In the genomic region with DNA sequence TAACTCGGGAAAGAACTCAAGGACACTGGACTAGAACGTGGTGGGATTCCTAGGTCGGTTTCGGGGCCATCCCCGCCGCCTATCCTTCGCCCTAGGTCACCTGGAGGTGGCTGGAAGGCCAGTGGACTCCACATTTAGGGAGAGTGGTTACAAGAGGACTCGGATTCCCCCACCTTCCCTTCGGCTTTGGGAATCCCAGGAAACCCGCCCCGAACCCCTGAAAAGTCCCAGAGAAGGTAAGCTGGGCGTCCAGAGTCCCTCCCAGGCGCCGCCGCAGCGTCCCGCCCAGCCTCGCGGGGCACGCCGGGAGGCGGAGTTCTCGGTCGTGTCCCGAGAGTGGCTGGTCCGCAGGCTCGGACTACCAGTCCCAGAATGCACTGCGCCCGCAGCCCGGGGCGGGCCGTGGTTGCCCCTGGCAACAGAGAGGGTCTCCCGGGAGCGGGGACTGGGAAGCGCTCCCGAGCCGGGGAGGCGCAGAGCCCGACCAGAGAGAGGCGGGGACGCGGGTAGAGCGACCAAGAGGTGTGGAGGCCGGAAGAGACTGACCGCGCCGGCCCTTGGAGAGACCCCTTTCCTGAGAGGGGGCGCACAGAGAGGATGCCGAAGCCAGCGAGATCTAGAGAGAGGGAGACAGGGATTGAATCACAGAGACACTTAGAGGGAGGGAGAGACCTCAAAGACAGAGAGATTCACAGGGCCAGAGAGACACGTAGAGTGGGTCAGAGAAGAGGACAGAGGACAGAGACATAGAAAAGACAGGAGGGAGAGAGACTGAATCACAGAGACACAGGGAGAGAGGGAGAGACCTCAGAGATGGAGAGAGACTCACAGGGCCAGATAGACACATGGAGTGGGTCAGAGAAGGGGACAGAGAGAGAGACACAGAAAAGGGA, we compare ENCODE assay signal across 8 cellular contexts. TPM values are rescaled to one million over a fixed set of nuclear protein-coding genes. Genes with fewer than 3 reads are reported as not detected.
DNase-seq lines count a peak whose midpoint lies in the region; ATAC-seq and TF ChIP-seq lines count a peak whose summit lies in the region.

No MANE protein-coding gene starts in this region.

- peak; percentile 60 for ATAC-seq in GM19438 (IDR thresholded peaks at IDR 0.05; ENCODE audit: low read depth, unreplicated experiment)

- peaks cover 23% of the 10 kb centered on the region for H3K36me3 Mint-ChIP-seq in activated naive CD4-positive, alpha-beta T cell treated with anti-CD3 and anti-CD28 coated beads, Interleukin-2, amount 10 ng/mL, durations not matched to agents 7 days and 5 days

- H3K4me3 ChIP-seq in BLaER1: peak overlapping the region; percentile 66
- H3K4me3 ChIP-seq in SJCRH30: peak overlapping the region; percentile 60
- H3K4me3 ChIP-seq in neutrophil (ENCODE audit: low read depth in 1 of 2, low read length in 1 of 2): peak overlapping the region; percentile 64 to 88
- H3K4me3 ChIP-seq in stomach smooth muscle (ENCODE audit: low read length in 2 of 2): peak overlapping the region; percentile 42 to 74

- CTCF ChIA-PET in activated naive CD4-positive, alpha-beta T cell treated with anti-CD3 and anti-CD28 coated beads, Interleukin-2, amount 10 ng/mL, durations not matched to agents 7 days and 5 days (lab: Charles Lee): interaction anchor here (1.1 kb wide), 2 partner anchors 10 to 27 kb away, joined by 3 to 4 read pairs; no protein-coding TSS in a partner anchor

- H3K4me3 Mint-ChIP-seq in activated naive CD4-positive, alpha-beta T cell treated with anti-CD3 and anti-CD28 coated beads, Interleukin-2, amount 10 ng/mL, durations not matched to agents 7 days and 5 days: no peak overlapping the region

- H3K27me3 ChIP-seq in BLaER1 (peaks cover 4% of the 10 kb centered on the region; the same call in 1 of the 2 replicates), SJCRH30 (peaks cover 10% of the 10 kb centered on the region), neutrophil (peaks cover 36% of the 10 kb centered on the region), stomach smooth muscle (ENCODE audit: control insufficient read depth in 1 of 2, insufficient read depth in 2 of 2, low read length in 2 of 2) (peaks cover 35 to 44% of the 10 kb centered on the region in 2 donors)

- H3K4me1 Mint-ChIP-seq in activated naive CD4-positive, alpha-beta T cell treated with anti-CD3 and anti-CD28 coated beads, Interleukin-2, amount 10 ng/mL, durations not matched to agents 7 days and 5 days: peaks cover 51% of the 10 kb centered on the region

- H3K4me1 ChIP-seq in BLaER1: peaks cover 92% of the 10 kb centered on the region
- peaks cover 8% of the 10 kb centered on the region; the same call in 1 of the 2 replicates for H3K4me1 ChIP-seq in SJCRH30
- peaks cover 68 to 70% of the 10 kb centered on the region in 2 experiments for H3K4me1 ChIP-seq in neutrophil (ENCODE audit: control insufficient read depth in 1 of 2, insufficient read depth in 1 of 2, low read depth in 1 of 2, low read length in 1 of 2)
- H3K4me1 ChIP-seq in stomach smooth muscle (ENCODE audit: control insufficient read depth, insufficient read depth, low read length): peaks cover 40% of the 10 kb centered on the region

- peaks cover 30% of the 10 kb centered on the region for H4K20me1 ChIP-seq in BLaER1

- peak overlapping the region; percentile 63 for H3K9ac ChIP-seq in BLaER1
- peak overlapping the region in 1 of 2 donors; percentile 60 for H3K9ac ChIP-seq in stomach smooth muscle (ENCODE audit: low read length in 2 of 2)

- TF ChIP-seq CTCF in neutrophil (IDR thresholded peaks at IDR 0.05): peak; percentile 40

- peaks cover 2% of the 10 kb centered on the region for H3K9me3 Mint-ChIP-seq in activated naive CD4-positive, alpha-beta T cell treated with anti-CD3 and anti-CD28 coated beads, Interleukin-2, amount 10 ng/mL, durations not matched to agents 7 days and 5 days

- DNase-seq in HT-29 (ENCODE audit: low spot score): peak; percentile 95
- peak; percentile 96 to 97 for DNase-seq in SJCRH30
- peak; percentile 89 for DNase-seq in activated naive CD4-positive, alpha-beta T cell treated with anti-CD3 and anti-CD28 coated beads, Interleukin-2, amount 10 ng/mL, durations not matched to agents 7 days and 5 days
- DNase-seq in globus pallidus (ENCODE audit: low spot score): peak; percentile 84

- no peak overlapping the region for H3K27ac Mint-ChIP-seq in activated naive CD4-positive, alpha-beta T cell treated with anti-CD3 and anti-CD28 coated beads, Interleukin-2, amount 10 ng/mL, durations not matched to agents 7 days and 5 days

- H3K27ac ChIP-seq in BLaER1 (peak overlapping the region; percentile 62), SJCRH30 (peak overlapping the region; percentile 23; the same call in 1 of the 2 replicates), neutrophil (peak overlapping the region; percentile 58), stomach smooth muscle (ENCODE audit: low read length) (no peak overlapping the region)

- no peaks in the 10 kb centered on the region for H3K27me3 Mint-ChIP-seq in activated naive CD4-positive, alpha-beta T cell treated with anti-CD3 and anti-CD28 coated beads, Interleukin-2, amount 10 ng/mL, durations not matched to agents 7 days and 5 days

- no peaks in the 10 kb centered on the region for H3K9me3 ChIP-seq in BLaER1
- H3K9me3 ChIP-seq in SJCRH30 (replicated peaks): no peaks in the 10 kb centered on the region
- no peaks in the 10 kb centered on the region for H3K9me3 ChIP-seq in neutrophil
- no peaks in the 10 kb centered on the region for H3K9me3 ChIP-seq in stomach smooth muscle (ENCODE audit: control insufficient read depth in 2 of 2, low read length in 2 of 2)

- peaks cover 25% of the 10 kb centered on the region for H3K36me3 ChIP-seq in BLaER1
- peaks cover 3% of the 10 kb centered on the region; the same call in 1 of the 2 replicates for H3K36me3 ChIP-seq in SJCRH30
- peaks cover 22% of the 10 kb centered on the region for H3K36me3 ChIP-seq in neutrophil
- peaks cover 6 to 14% of the 10 kb centered on the region in 2 donors for H3K36me3 ChIP-seq in stomach smooth muscle (ENCODE audit: control insufficient read depth in 2 of 2, insufficient read depth in 2 of 2, low read length in 2 of 2)

- peak overlapping the region; percentile 99 for H3K4me2 ChIP-seq in BLaER1

RNA-seq across cellular contexts. Expression of gene PRKCG, which starts 2.6 kb away (rescaled TPM):
- 0.03 and 0.05 TPM in 2 replicates for total RNA-seq in HT-29 (2014; rRNA removed; shearing (Covaris generic))
- 0.06 TPM in 1 of 2 replicates, not detected in the other for total RNA-seq in SJCRH30 (2014; rRNA removed; shearing (Covaris generic))

RNA-seq across cellular contexts. Expression of gene MYADM, which starts 11.7 kb away (rescaled TPM):
- total RNA-seq in HT-29 (2014; rRNA removed; shearing (Covaris generic)): 103 and 139 TPM in 2 replicates
- 32.5 and 34.1 TPM in 2 replicates for total RNA-seq in SJCRH30 (2014; rRNA removed; shearing (Covaris generic))

RNA-seq across cellular contexts. Expression of gene CACNG7, which starts 29.7 kb away (rescaled TPM):
- total RNA-seq in HT-29 (2014; rRNA removed; shearing (Covaris generic)): not detected in 2 replicates
- total RNA-seq in SJCRH30 (2014; rRNA removed; shearing (Covaris generic)): not detected in 2 replicates

RNA-seq across cellular contexts. Expression of gene NLRP12, which starts 55.3 kb away (rescaled TPM):
- total RNA-seq in HT-29 (2014; rRNA removed; shearing (Covaris generic)): not detected in 2 replicates
- total RNA-seq in SJCRH30 (2014; rRNA removed; shearing (Covaris generic)): not detected in 2 replicates
